19 cellular contexts compared by ENCODE assay signal in genomic region chr6:30317913-30318589, GRCh38.
DNase-seq lines count a peak whose midpoint lies in the region; ATAC-seq lines count a peak whose summit lies in the region.
"Had no signal": no experiment of that assay in that cellular context is flagged by ENCODE, and none has a peak within 500 bp of the region (broad histone marks: within the 10 kb centered on the region; RNA-seq: fewer than 3 reads in every experiment).

No MANE protein-coding gene starts in this region.

- H3K4me1 Mint-ChIP-seq in activated naive CD4-positive, alpha-beta T cell treated with anti-CD3 and anti-CD28 coated beads, Interleukin-2, amount 50 U/mL, for 24 hours = peaks cover 81% of the 10 kb centered on the region
- peaks cover 42% of the 10 kb centered on the region for H3K4me1 Mint-ChIP-seq in T-helper 2 cell treated with Interferon-gamma antibody and Interleukin-4, amounts not matched to agents 5 μg/mL and 100 μg/mL, for 36 hours (ENCODE audit: low read depth)
- H3K4me1 Mint-ChIP-seq in central memory CD8-positive, alpha-beta T cell = peaks cover 85% of the 10 kb centered on the region
- H3K4me1 Mint-ChIP-seq in stimulated activated effector memory CD8-positive, alpha-beta T cell treated with anti-CD3 and anti-CD28 coated beads, Interleukin-12 subunit alpha, Interleukin-12 subunit beta, amount 100 ng/mL, for 72 hours = peaks cover 72% of the 10 kb centered on the region

- peak overlapping the region; percentile 66 for H3K4me3 Mint-ChIP-seq in activated naive CD4-positive, alpha-beta T cell treated with anti-CD3 and anti-CD28 coated beads, Interleukin-2, amount 50 U/mL, for 24 hours
- H3K4me3 Mint-ChIP-seq in T-helper 2 cell treated with Interferon-gamma antibody and Interleukin-4, amounts not matched to agents 5 μg/mL and 100 μg/mL, for 36 hours = peak overlapping the region; percentile 1
- H3K4me3 Mint-ChIP-seq in central memory CD8-positive, alpha-beta T cell = peak overlapping the region; percentile 45
- H3K4me3 Mint-ChIP-seq in stimulated activated effector memory CD8-positive, alpha-beta T cell treated with anti-CD3 and anti-CD28 coated beads, Interleukin-12 subunit alpha, Interleukin-12 subunit beta, amount 100 ng/mL, for 72 hours = peak overlapping the region; percentile 46
- H3K4me3 Mint-ChIP-seq: endodermal cell had no signal

- peaks cover 31% of the 10 kb centered on the region for H3K36me3 Mint-ChIP-seq in activated naive CD4-positive, alpha-beta T cell treated with anti-CD3 and anti-CD28 coated beads, Interleukin-2, amount 50 U/mL, for 24 hours
- H3K36me3 Mint-ChIP-seq in T-helper 2 cell treated with Interferon-gamma antibody and Interleukin-4, amounts not matched to agents 5 μg/mL and 100 μg/mL, for 36 hours (ENCODE audit: low read depth) = peaks cover 45% of the 10 kb centered on the region
- H3K36me3 Mint-ChIP-seq in central memory CD8-positive, alpha-beta T cell (ENCODE audit: insufficient read depth) = peaks cover 13% of the 10 kb centered on the region
- H3K36me3 Mint-ChIP-seq in stimulated activated effector memory CD8-positive, alpha-beta T cell treated with anti-CD3 and anti-CD28 coated beads, Interleukin-12 subunit alpha, Interleukin-12 subunit beta, amount 100 ng/mL, for 72 hours = peaks cover 84% of the 10 kb centered on the region

- no peaks in the 10 kb centered on the region for H3K27me3 Mint-ChIP-seq in activated naive CD4-positive, alpha-beta T cell treated with anti-CD3 and anti-CD28 coated beads, Interleukin-2, amount 50 U/mL, for 24 hours
- no peaks in the 10 kb centered on the region for H3K27me3 Mint-ChIP-seq in T-helper 2 cell treated with Interferon-gamma antibody and Interleukin-4, amounts not matched to agents 5 μg/mL and 100 μg/mL, for 36 hours (ENCODE audit: low read depth)
- H3K27me3 Mint-ChIP-seq in central memory CD8-positive, alpha-beta T cell = no peaks in the 10 kb centered on the region

- H3K27ac Mint-ChIP-seq in activated naive CD4-positive, alpha-beta T cell treated with anti-CD3 and anti-CD28 coated beads, Interleukin-2, amount 50 U/mL, for 24 hours = peak overlapping the region; percentile 81
- H3K27ac Mint-ChIP-seq in T-helper 2 cell treated with Interferon-gamma antibody and Interleukin-4, amounts not matched to agents 5 μg/mL and 100 μg/mL, for 36 hours = peak overlapping the region; percentile 23
- H3K27ac Mint-ChIP-seq in central memory CD8-positive, alpha-beta T cell (ENCODE audit: low read depth) = peak overlapping the region; percentile 60
- H3K27ac Mint-ChIP-seq in stimulated activated effector memory CD8-positive, alpha-beta T cell treated with anti-CD3 and anti-CD28 coated beads, Interleukin-12 subunit alpha, Interleukin-12 subunit beta, amount 100 ng/mL, for 72 hours = peak overlapping the region; percentile 76
- H3K27ac Mint-ChIP-seq: endodermal cell had no signal

- no peak for ATAC-seq in central memory CD8-positive, alpha-beta T cell (replicated peaks; ENCODE audit: extremely low read depth, poor library complexity, severe bottlenecking)
- no peak for ATAC-seq in stimulated activated effector memory CD8-positive, alpha-beta T cell treated with anti-CD3 and anti-CD28 coated beads, Interleukin-12 subunit alpha, Interleukin-12 subunit beta, amount 100 ng/mL, for 72 hours
- no peak for ATAC-seq in HG03432 (IDR thresholded peaks at IDR 0.05; ENCODE audit: unreplicated experiment)
- ATAC-seq in GM21717 (IDR thresholded peaks at IDR 0.05; ENCODE audit: unreplicated experiment) = no peak
- ATAC-seq: left lobe of liver had no signal

- no peak for DNase-seq in activated naive CD4-positive, alpha-beta T cell treated with anti-CD3 and anti-CD28 coated beads, Interleukin-2, amount 50 U/mL, for 16 hours
- no peak for DNase-seq in T-helper 2 cell treated with Interferon-gamma antibody and Interleukin-4, amounts not matched to agents 5 μg/mL and 100 μg/mL, for 36 hours (ENCODE audit: low spot score)
- DNase-seq in central memory CD8-positive, alpha-beta T cell (ENCODE audit: low spot score in 2 of 2) = no peak
- no peak for DNase-seq in stimulated activated effector memory CD8-positive, alpha-beta T cell treated with anti-CD3 and anti-CD28 coated beads, Interleukin-12 subunit alpha, Interleukin-12 subunit beta, amount 100 ng/mL, for 72 hours (ENCODE audit: low spot score in 2 of 2)
- no peak for DNase-seq in effector CD8-positive, alpha-beta T cell (lab: John Stamatoyannopoulos, UW)
- DNase-seq: activated effector memory CD4-positive, alpha-beta T cell treated with Interleukin-2 at 50 U/mL for 16 hours; DMS79; endodermal cell; KBM-7; NCI-H1092; NCI-H2081; NCI-H524 treated with DMSO at 0.1 percent for 48 hours; nucleus accumbens; RPMI8226; SK-N-SH had no signal

- no peaks in the 10 kb centered on the region for H3K9me3 Mint-ChIP-seq in activated naive CD4-positive, alpha-beta T cell treated with anti-CD3 and anti-CD28 coated beads, Interleukin-2, amount 50 U/mL, for 24 hours
- no peaks in the 10 kb centered on the region for H3K9me3 Mint-ChIP-seq in T-helper 2 cell treated with Interferon-gamma antibody and Interleukin-4, amounts not matched to agents 5 μg/mL and 100 μg/mL, for 36 hours
- no peaks in the 10 kb centered on the region for H3K9me3 Mint-ChIP-seq in central memory CD8-positive, alpha-beta T cell
- no peaks in the 10 kb centered on the region for H3K9me3 Mint-ChIP-seq in stimulated activated effector memory CD8-positive, alpha-beta T cell treated with anti-CD3 and anti-CD28 coated beads, Interleukin-12 subunit alpha, Interleukin-12 subunit beta, amount 100 ng/mL, for 72 hours
- H3K9me3 Mint-ChIP-seq: endodermal cell had no signal

Comparison
In these comparisons a context has a peak if more than half of its experiments do, and no peak if none do; other contexts are left out.
1. H3K27ac Mint-ChIP-seq: peak in every context shown above with its lines; median percentile 81 in activated naive CD4-positive, alpha-beta T cell treated with anti-CD3 and anti-CD28 coated beads, Interleukin-2, amount 50 U/mL, for 24 hours; 76 in stimulated activated effector memory CD8-positive, alpha-beta T cell treated with anti-CD3 and anti-CD28 coated beads, Interleukin-12 subunit alpha, Interleukin-12 subunit beta, amount 100 ng/mL, for 72 hours; 60 in central memory CD8-positive, alpha-beta T cell; 23 in T-helper 2 cell treated with Interferon-gamma antibody and Interleukin-4, amounts not matched to agents 5 μg/mL and 100 μg/mL, for 36 hours.
2. H3K4me3 Mint-ChIP-seq: peak in every context shown above with its lines; median percentile 66 in activated naive CD4-positive, alpha-beta T cell treated with anti-CD3 and anti-CD28 coated beads, Interleukin-2, amount 50 U/mL, for 24 hours; 46 in stimulated activated effector memory CD8-positive, alpha-beta T cell treated with anti-CD3 and anti-CD28 coated beads, Interleukin-12 subunit alpha, Interleukin-12 subunit beta, amount 100 ng/mL, for 72 hours; 45 in central memory CD8-positive, alpha-beta T cell; 1 in T-helper 2 cell treated with Interferon-gamma antibody and Interleukin-4, amounts not matched to agents 5 μg/mL and 100 μg/mL, for 36 hours.